In genomic region chr3:186569354-186569753, GRCh38 we compare ENCODE assay signal across 1 cellular context.
TF ChIP-seq lines count a peak whose summit lies in the region.

No MANE protein-coding gene starts in this region.

TF ChIP-seq in HEK293, 187 proteins besides CTCF, POLR2A, EP300 and RAD21:
- TF ChIP-seq ZNF394 (tag by site-specific recombination; IDR thresholded peaks at IDR 0.05; ENCODE audit: borderline replicate concordance) (0 out of 2 replicates have a peak, but pooled peaks have one; percentile 19), KLF1 (tag by site-specific recombination; IDR thresholded peaks at IDR 0.05) (peak; percentile 81)
TF ChIP-seq in HEK293: peak in this region for 2; not testable (repeated sequence) for 185.
